11 cellular contexts compared by ENCODE assay signal in the genomic region with DNA sequence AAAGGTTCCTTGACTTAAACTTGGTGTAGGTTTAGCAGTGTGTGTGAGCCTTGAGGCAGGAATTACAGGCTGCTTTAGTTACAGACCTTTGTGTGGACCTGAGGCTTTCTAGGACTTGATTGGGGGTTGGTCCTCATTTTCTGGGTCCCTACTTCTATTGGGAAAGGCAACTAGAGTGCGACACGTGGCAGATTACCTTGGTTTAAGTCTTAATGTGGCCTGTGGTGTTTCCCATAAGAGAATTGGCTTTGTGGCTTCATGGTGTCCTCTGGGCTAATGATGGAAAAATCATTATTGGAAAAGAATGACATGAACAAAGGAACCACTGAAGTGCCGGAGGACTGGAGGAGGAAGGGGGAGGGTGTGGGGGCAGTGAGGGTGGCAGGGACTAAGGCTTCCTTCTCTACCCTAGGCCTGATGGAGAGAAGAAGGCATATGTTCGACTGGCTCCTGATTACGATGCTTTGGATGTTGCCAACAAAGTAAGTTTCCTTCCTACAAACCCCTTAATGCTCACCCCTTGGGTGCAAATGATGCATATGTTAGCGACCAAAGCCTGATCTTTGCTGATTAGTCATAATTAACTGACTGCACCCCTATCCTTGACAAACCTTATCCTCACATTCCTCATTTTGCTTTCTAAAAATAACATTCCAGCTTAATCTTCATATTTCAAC. TPM values are rescaled to one million over a fixed set of nuclear protein-coding genes. Genes with fewer than 3 reads are reported as not detected.
DNase-seq lines count a peak whose midpoint lies in the region; ATAC-seq and TF ChIP-seq lines count a peak whose summit lies in the region.
"Had no signal": no experiment of that assay in that cellular context is flagged by ENCODE, and none has a peak within 500 bp of the region (broad histone marks: within the 10 kb centered on the region; RNA-seq: fewer than 3 reads in every experiment).

No MANE protein-coding gene starts in this region.

- H3K4me3 ChIP-seq in NT2/D1 (ENCODE audit: insufficient read length, low read depth) (no peak overlapping the region), smooth muscle cell (no peak overlapping the region), gastrocnemius medialis (no peak overlapping the region)
- H3K4me3 ChIP-seq: lung had no signal

- no peak for ATAC-seq in activated CD8-positive, alpha-beta memory T cell treated with anti-CD3 and anti-CD28 coated beads, Interleukin-2, amount 10 ng/mL, durations not matched to agents 7 days and 5 days
- ATAC-seq in gastrocnemius medialis, result no peak

- peaks cover 47% of the 10 kb centered on the region for H4K20me1 ChIP-seq in smooth muscle cell (ENCODE audit: low read depth)

- H3K79me2 ChIP-seq in smooth muscle cell (ENCODE audit: low read depth), result peaks cover 32% of the 10 kb centered on the region

- H3K9me3 ChIP-seq in NT2/D1 (ENCODE audit: insufficient read depth, low read length) (no peaks in the 10 kb centered on the region), smooth muscle cell (replicated peaks; ENCODE audit: low read depth) (no peaks in the 10 kb centered on the region), gastrocnemius medialis (no peaks in the 10 kb centered on the region)

- H3K4me2 ChIP-seq in smooth muscle cell, result no peak overlapping the region

- TF ChIP-seq POLR2A in gastrocnemius medialis (IDR thresholded peaks at IDR 0.05), result no peak

- intact Hi-C loops in gastrocnemius medialis (cut with DNase I; ENCODE audit: low total_unique reads), result no loop called here

- H3K4me1 ChIP-seq in NT2/D1 (ENCODE audit: insufficient read depth, insufficient read length) (peaks cover 5% of the 10 kb centered on the region), smooth muscle cell (ENCODE audit: low read depth) (peaks cover 33% of the 10 kb centered on the region), gastrocnemius medialis (peaks cover 47 to 53% of the 10 kb centered on the region in 2 donors)

- H3K9ac ChIP-seq in NT2/D1 (ENCODE audit: insufficient read length, low read depth), result peak overlapping the region; percentile 6
- no peak overlapping the region for H3K9ac ChIP-seq in smooth muscle cell (ENCODE audit: low read depth)

- H3K27ac Mint-ChIP-seq in activated CD8-positive, alpha-beta memory T cell treated with anti-CD3 and anti-CD28 coated beads, Interleukin-2, amount 10 ng/mL, durations not matched to agents 7 days and 5 days, result peak overlapping the region; percentile 85
- H3K27ac Mint-ChIP-seq in chondrocyte (ENCODE audit: unreplicated experiment), result peak overlapping the region; percentile 95

- peaks cover 36% of the 10 kb centered on the region for H3F3A ChIP-seq in smooth muscle cell (ENCODE audit: low read depth)

- peaks cover 47% of the 10 kb centered on the region for H3K36me3 ChIP-seq in NT2/D1 (ENCODE audit: insufficient read depth, insufficient read length, low read length)
- no peaks in the 10 kb centered on the region for H3K36me3 ChIP-seq in smooth muscle cell (ENCODE audit: low read depth)
- H3K36me3 ChIP-seq in gastrocnemius medialis, result peaks cover 6 to 42% of the 10 kb centered on the region in 2 donors

- H3K27ac ChIP-seq in smooth muscle cell (ENCODE audit: low read depth) (peak overlapping the region; percentile 98), gastrocnemius medialis (no peak overlapping the region)

- in situ Hi-C loops in gastrocnemius medialis (cut with MboI; ENCODE audit: low sequenced_read_pairs in 4 of 4), result no loop called here

- WGBS in smooth muscle cell (ENCODE audit: low lambda C conversion rate), result 86% methylated on average over 6 of the region's 6 CpGs

- TF ChIP-seq CTCF in chondrocyte (IDR thresholded peaks at IDR 0.05) (no peak), smooth muscle cell (IDR thresholded peaks at IDR 0.05; ENCODE audit: borderline replicate concordance, insufficient read depth, poor library complexity, severe bottlenecking) (no peak), gastrocnemius medialis (IDR thresholded peaks at IDR 0.05 in 4 of 5, conservative IDR thresholded peaks at IDR 0.05 in 1 of 5) (no peak), GM10266 (IDR thresholded peaks at IDR 0.05; ENCODE audit: control insufficient read depth, insufficient read depth, low read depth, missing control alignments) (no peak)

- peaks cover 4% of the 10 kb centered on the region for H3K27me3 Mint-ChIP-seq in activated CD8-positive, alpha-beta memory T cell treated with anti-CD3 and anti-CD28 coated beads, Interleukin-2, amount 10 ng/mL, durations not matched to agents 7 days and 5 days
- no peaks in the 10 kb centered on the region for H3K27me3 Mint-ChIP-seq in chondrocyte (ENCODE audit: low read depth)

- CTCF ChIA-PET in activated CD8-positive, alpha-beta memory T cell treated with anti-CD3 and anti-CD28 coated beads, Interleukin-2, amount 10 ng/mL, durations not matched to agents 7 days and 5 days (lab: Charles Lee), result interaction anchor here (1.5 to 12.9 kb wide), 4 partner anchors 23 to 394 kb away, joined by 4 to 591 read pairs (median 16); partner anchors contain the start of genes FLOT2, PHF12 and TRAF4

- H3K36me3 Mint-ChIP-seq in activated CD8-positive, alpha-beta memory T cell treated with anti-CD3 and anti-CD28 coated beads, Interleukin-2, amount 10 ng/mL, durations not matched to agents 7 days and 5 days, result peaks cover 51% of the 10 kb centered on the region
- peaks cover 26% of the 10 kb centered on the region for H3K36me3 Mint-ChIP-seq in chondrocyte (ENCODE audit: low read depth)

- no peak overlapping the region for H2AFZ ChIP-seq in smooth muscle cell (ENCODE audit: low read depth)

- DNase-seq in activated CD8-positive, alpha-beta memory T cell treated with anti-CD3 and anti-CD28 coated beads, Interleukin-2, amount 10 ng/mL, durations not matched to agents 7 days and 5 days, result no peak
- no peak for DNase-seq in activated CD8-positive, alpha-beta memory T cell treated with anti-CD3 and anti-CD28 coated beads, Interleukin-2, amount 50 U/mL, for 48 hours
- no peak for DNase-seq in NT2/D1 (ENCODE audit: low read depth, low spot score)
- DNase-seq in chondrocyte (ENCODE audit: low spot score), result no peak
- DNase-seq in smooth muscle cell (lab: John Stamatoyannopoulos, UW; ENCODE audit: unreplicated experiment), result no peak
- no peak for DNase-seq in gastrocnemius medialis
- DNase-seq in GM10266 (ENCODE audit: extremely low spot score), result no peak
- no peak for DNase-seq in NOMO-1 treated with DMSO at 0.1 percent for 48 hours (lab: John Stamatoyannopoulos, UW; ENCODE audit: unreplicated experiment)
- DNase-seq: NCI-H748 treated with DMSO at 0.1 percent for 48 hours, small intestine had no signal

- H3K4me3 Mint-ChIP-seq in activated CD8-positive, alpha-beta memory T cell treated with anti-CD3 and anti-CD28 coated beads, Interleukin-2, amount 10 ng/mL, durations not matched to agents 7 days and 5 days, result peak overlapping the region; percentile 41
- no peak overlapping the region for H3K4me3 Mint-ChIP-seq in chondrocyte (ENCODE audit: unreplicated experiment)

- H3K27me3 ChIP-seq in NT2/D1 (ENCODE audit: insufficient read depth, insufficient read length) (no peaks in the 10 kb centered on the region), smooth muscle cell (ENCODE audit: low read depth) (no peaks in the 10 kb centered on the region), gastrocnemius medialis (no peaks in the 10 kb centered on the region)

- H3K4me1 Mint-ChIP-seq in activated CD8-positive, alpha-beta memory T cell treated with anti-CD3 and anti-CD28 coated beads, Interleukin-2, amount 10 ng/mL, durations not matched to agents 7 days and 5 days, result peaks cover 55% of the 10 kb centered on the region
- H3K4me1 Mint-ChIP-seq in chondrocyte (ENCODE audit: low read depth), result peaks cover 77% of the 10 kb centered on the region

- no peaks in the 10 kb centered on the region for H3K9me3 Mint-ChIP-seq in activated CD8-positive, alpha-beta memory T cell treated with anti-CD3 and anti-CD28 coated beads, Interleukin-2, amount 10 ng/mL, durations not matched to agents 7 days and 5 days (ENCODE audit: low read depth)
- no peaks in the 10 kb centered on the region for H3K9me3 Mint-ChIP-seq in chondrocyte (ENCODE audit: low read depth)

RNA-seq across cellular contexts. Expression of gene TLCD1, which starts 2.7 kb away (rescaled TPM):
- total RNA-seq in activated CD8-positive, alpha-beta memory T cell treated with anti-CD3 and anti-CD28 coated beads, Interleukin-2, amount 10 ng/mL, durations not matched to agents 7 days and 5 days, result 1 to 10 TPM; 3.2 to 5.6 TPM
- total RNA-seq in chondrocyte (12.4 to 12.9 TPM (median 12.6 TPM) in 3 replicates), smooth muscle cell (14.7 and 21.9 TPM in 2 replicates), gastrocnemius medialis (under 1 TPM in 3 of 4 donors, not detected in 1; 0.46 to 0.82 (median 0.75) TPM)
- 11.2 and 15.6 TPM in 2 replicates for polyA plus RNA-seq in smooth muscle cell

RNA-seq across cellular contexts. Expression of gene RPL23A, which starts 3.5 kb away (rescaled TPM):
- total RNA-seq in activated CD8-positive, alpha-beta memory T cell treated with anti-CD3 and anti-CD28 coated beads, Interleukin-2, amount 10 ng/mL, durations not matched to agents 7 days and 5 days, result 1,000 to 10,000 TPM; 1,823 to 1,960 TPM
- total RNA-seq in chondrocyte, result 853 to 1,026 TPM (median 884 TPM) in 3 replicates
- 626 and 629 TPM in 2 replicates for total RNA-seq in smooth muscle cell
- polyA plus RNA-seq in smooth muscle cell, result 1,149 and 1,234 TPM in 2 replicates
- total RNA-seq in gastrocnemius medialis, result 100 to 1,000 TPM; 434 to 647 (median 533) TPM

RNA-seq across cellular contexts. Expression of gene NEK8, which starts 5.3 kb away (rescaled TPM):
- 1 to 10 TPM; 3.6 to 5.1 TPM for total RNA-seq in activated CD8-positive, alpha-beta memory T cell treated with anti-CD3 and anti-CD28 coated beads, Interleukin-2, amount 10 ng/mL, durations not matched to agents 7 days and 5 days
- total RNA-seq in chondrocyte (5.3 to 6.1 TPM (median 5.5 TPM) in 3 replicates), smooth muscle cell (1.2 and 2.8 TPM in 2 replicates), gastrocnemius medialis (1 to 10 TPM; 1.3 to 8.1 (median 1.9) TPM)
- polyA plus RNA-seq in smooth muscle cell, result 4.6 TPM in 2 replicates

RNA-seq across cellular contexts. Expression of gene RAB34, which starts 5.6 kb away (rescaled TPM):
- total RNA-seq in activated CD8-positive, alpha-beta memory T cell treated with anti-CD3 and anti-CD28 coated beads, Interleukin-2, amount 10 ng/mL, durations not matched to agents 7 days and 5 days, result 1 to 10 TPM; 5.6 to 8.3 TPM
- 128 to 132 TPM (median 131 TPM) in 3 replicates for total RNA-seq in chondrocyte
- total RNA-seq in smooth muscle cell, result 141 and 208 TPM in 2 replicates
- 256 and 289 TPM in 2 replicates for polyA plus RNA-seq in smooth muscle cell
- 10 to 100 TPM; 14.9 to 53.3 (median 32.7) TPM for total RNA-seq in gastrocnemius medialis

RNA-seq across cellular contexts. Expression of gene PROCA1, which starts 11.6 kb away (rescaled TPM):
- 1 to 10 TPM; 6.1 to 9.0 TPM for total RNA-seq in activated CD8-positive, alpha-beta memory T cell treated with anti-CD3 and anti-CD28 coated beads, Interleukin-2, amount 10 ng/mL, durations not matched to agents 7 days and 5 days
- 1.4 to 2.3 TPM (median 2.0 TPM) in 3 replicates for total RNA-seq in chondrocyte
- 1.9 and 3.0 TPM in 2 replicates for total RNA-seq in smooth muscle cell
- polyA plus RNA-seq in smooth muscle cell, result 1.8 and 3.0 TPM in 2 replicates
- 1 to 10 TPM in 1 of 4 donors, under 1 TPM in 2, not detected in 1; 0.42 to 1.6 (median 0.49) TPM for total RNA-seq in gastrocnemius medialis
